18 cellular contexts compared by ENCODE assay signal in genomic region chr12:119838781-119839180, GRCh38.
"Had no signal": no experiment of that assay in that cellular context is flagged by ENCODE, and none has a peak within 500 bp of the region (broad histone marks: within the 10 kb centered on the region; RNA-seq: fewer than 3 reads in every experiment).

No MANE protein-coding gene starts in this region.

- H3K9me3 ChIP-seq: SK-N-SH had no signal

- DNase-seq: KBM-7, MV-4-11, NCI-H1048, NCI-H1105, NCI-H1417 treated with DMSO at 0.1 percent for 48 hours, NCI-H146, NCI-H187 treated with DMSO at 0.1 percent for 48 hours, NCI-H2029 treated with DMSO at 0.1 percent for 48 hours, NCI-H2171 treated with DMSO at 0.1 percent for 48 hours, NCI-H226, NCI-H510A, NCI-H524 treated with DMSO at 0.1 percent for 48 hours, NCI-H69, NCI-H774, SHP77, SK-N-SH, SW 1271 had no signal

- H3K9ac ChIP-seq: SK-N-SH had no signal

- H3K27ac ChIP-seq: RWPE1 had no signal

- H3K4me2 ChIP-seq: SK-N-SH had no signal
